In genomic region chr10:21318768-21319167, GRCh38 we compare ENCODE assay signal across 1 cellular context.
TF ChIP-seq lines count a peak whose summit lies in the region.

No MANE protein-coding gene starts in this region.

TF ChIP-seq in GM23338, 12 proteins besides CTCF, POLR2A, EP300 and RAD21 (continued from another document):
- no peak for TF ChIP-seq ZNF462 (CRISPR knock-in tag; IDR thresholded peaks at IDR 0.05)
